In the genomic region with DNA sequence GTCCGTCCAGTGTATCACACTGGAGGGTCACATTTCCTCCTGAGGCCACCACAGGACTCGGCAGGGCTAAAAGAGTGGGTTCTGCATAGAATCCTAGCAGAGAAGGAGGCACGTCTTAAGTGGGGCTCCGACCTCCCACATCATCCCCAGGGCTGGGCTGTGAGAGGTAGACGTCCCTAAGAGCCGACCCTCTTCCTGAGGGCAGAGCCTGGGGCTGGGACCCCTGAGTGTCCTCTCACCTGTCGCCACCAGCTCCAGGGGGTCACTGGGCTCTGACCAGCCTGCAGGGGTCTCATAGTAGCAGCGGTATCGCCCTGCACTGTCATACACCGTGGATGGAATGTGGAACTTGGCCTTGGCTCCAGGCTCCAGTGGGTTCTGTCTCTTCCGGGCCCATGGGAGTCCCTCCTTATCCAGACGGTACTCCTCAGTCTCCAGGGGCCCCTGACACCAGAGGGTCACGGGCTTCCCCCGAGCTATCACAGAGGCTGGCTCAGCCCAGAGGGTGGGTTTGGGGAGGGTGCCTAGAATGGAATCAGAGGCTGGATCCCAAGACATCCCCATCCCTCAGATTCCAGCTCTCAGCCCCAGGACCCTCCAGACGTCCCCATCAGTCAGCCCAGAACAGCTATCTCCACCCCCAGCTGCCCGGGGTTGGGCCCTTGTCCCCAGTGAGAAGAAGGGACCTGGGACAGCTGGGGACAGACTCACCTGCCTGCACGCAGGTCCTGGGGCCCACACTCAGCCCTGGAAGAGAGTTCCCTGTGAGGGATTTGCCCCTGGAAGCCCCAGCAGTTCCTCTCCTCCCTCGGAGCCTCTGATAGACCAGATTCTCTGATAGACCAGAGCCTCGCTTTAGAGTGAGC, we compare ENCODE assay signal across 20 cellular contexts. TPM values are rescaled to one million over a fixed set of nuclear protein-coding genes. Genes with fewer than 3 reads are reported as not detected.
"Had no signal": no experiment of that assay in that cellular context is flagged by ENCODE, and none has a peak within 500 bp of the region (broad histone marks: within the 10 kb centered on the region; RNA-seq: fewer than 3 reads in every experiment).

No MANE protein-coding gene starts in this region.

- H3K4me3 ChIP-seq: ovary, SJSA1, upper lobe of right lung had no signal

- H3K4me1 Mint-ChIP-seq: neural crest cell had no signal

- H3K36me3 ChIP-seq: ascending aorta, breast epithelium, gastroesophageal sphincter, ovary, SJSA1, upper lobe of right lung had no signal

- H3K27ac ChIP-seq: ascending aorta, breast epithelium, dorsolateral prefrontal cortex, ovary, SJSA1, upper lobe of right lung had no signal

- H3K4me3 Mint-ChIP-seq: activated naive CD4-positive, alpha-beta T cell treated with anti-CD3 and anti-CD28 coated beads for 36 hours; neural crest cell had no signal

- ATAC-seq: gastroesophageal sphincter had no signal

- H3K27ac Mint-ChIP-seq: activated naive CD4-positive, alpha-beta T cell treated with anti-CD3 and anti-CD28 coated beads for 36 hours; activated T-helper 2 cell treated with anti-CD3 and anti-CD28 coated beads, Interferon-gamma antibody, Interleukin-2, Interleukin-4, amounts not matched to agents 10 μg/mL and 5 μg/mL and 100 μg/mL, durations not matched to agents 14 hours and 24 hours and 36 hours had no signal

- H3K9me3 ChIP-seq: ascending aorta, breast epithelium, gastroesophageal sphincter, ovary, SJSA1, upper lobe of right lung had no signal

- H3K27me3 ChIP-seq: ascending aorta, ovary had no signal

- H3K9me3 Mint-ChIP-seq: activated naive CD4-positive, alpha-beta T cell treated with anti-CD3 and anti-CD28 coated beads for 36 hours; activated T-helper 2 cell treated with anti-CD3 and anti-CD28 coated beads, Interferon-gamma antibody, Interleukin-2, Interleukin-4, amounts not matched to agents 10 μg/mL and 5 μg/mL and 100 μg/mL, durations not matched to agents 14 hours and 24 hours and 36 hours; neural crest cell had no signal

- DNase-seq: activated CD4-positive, alpha-beta T cell treated with anti-CD3 and anti-CD28 coated beads, Interleukin-2, amount 50 U/mL, for 1 hour; activated naive CD4-positive, alpha-beta T cell treated with anti-CD3 and anti-CD28 coated beads for 36 hours; activated T-cell treated with anti-CD3 and anti-CD28 coated beads for 4 hours; dorsolateral prefrontal cortex; erythroblast; ovary; small intestine; stimulated activated CD4-positive, alpha-beta T cell treated with anti-CD3 and anti-CD28 coated beads, Interleukin-4, amount 100 ng/mL, for 4 hours; stimulated activated CD8-positive, alpha-beta memory T cell treated with anti-CD3 and anti-CD28 coated beads, Interleukin-4, amount 100 ng/mL, for 48 hours; stimulated activated naive CD4-positive, alpha-beta T cell treated with Interleukin-2 at 50 U/mL for 16 hours; SW 1271; upper lobe of right lung had no signal

- H3K4me1 ChIP-seq: ascending aorta, breast epithelium, gastroesophageal sphincter, SJSA1, upper lobe of right lung had no signal

RNA-seq across cellular contexts. Expression of gene LILRB5, which starts 0.6 kb away (rescaled TPM):
- total RNA-seq: activated CD8-positive, alpha-beta memory T cell treated with anti-CD3 and anti-CD28 coated beads for 36 hours; activated naive CD4-positive, alpha-beta T cell treated with anti-CD3 and anti-CD28 coated beads for 36 hours; neural crest cell; renal cortical epithelial cell; SJSA1 had no signal

RNA-seq across cellular contexts. Expression of gene LILRA6, which starts 13.9 kb away (rescaled TPM):
- total RNA-seq: activated CD8-positive, alpha-beta memory T cell treated with anti-CD3 and anti-CD28 coated beads for 36 hours; activated naive CD4-positive, alpha-beta T cell treated with anti-CD3 and anti-CD28 coated beads for 36 hours; activated T-helper 2 cell treated with anti-CD3 and anti-CD28 coated beads, Interferon-gamma antibody, Interleukin-2, Interleukin-4, amounts not matched to agents 10 μg/mL and 5 μg/mL and 100 μg/mL, durations not matched to agents 14 hours and 24 hours and 36 hours; neural crest cell; renal cortical epithelial cell; SJSA1 had no signal

RNA-seq across cellular contexts. Expression of gene LILRB2, which starts 24.4 kb away (rescaled TPM):
- total RNA-seq: activated CD8-positive, alpha-beta memory T cell treated with anti-CD3 and anti-CD28 coated beads for 36 hours; activated naive CD4-positive, alpha-beta T cell treated with anti-CD3 and anti-CD28 coated beads for 36 hours; activated T-helper 2 cell treated with anti-CD3 and anti-CD28 coated beads, Interferon-gamma antibody, Interleukin-2, Interleukin-4, amounts not matched to agents 10 μg/mL and 5 μg/mL and 100 μg/mL, durations not matched to agents 14 hours and 24 hours and 36 hours; neural crest cell; renal cortical epithelial cell; SJSA1 had no signal

RNA-seq across cellular contexts. Expression of gene LILRB3, which starts 33.7 kb away (rescaled TPM):
- total RNA-seq: activated CD8-positive, alpha-beta memory T cell treated with anti-CD3 and anti-CD28 coated beads for 36 hours; activated naive CD4-positive, alpha-beta T cell treated with anti-CD3 and anti-CD28 coated beads for 36 hours; neural crest cell; renal cortical epithelial cell; SJSA1 had no signal
